Comparison of ENCODE assay signal across 16 cellular contexts in the genomic region with DNA sequence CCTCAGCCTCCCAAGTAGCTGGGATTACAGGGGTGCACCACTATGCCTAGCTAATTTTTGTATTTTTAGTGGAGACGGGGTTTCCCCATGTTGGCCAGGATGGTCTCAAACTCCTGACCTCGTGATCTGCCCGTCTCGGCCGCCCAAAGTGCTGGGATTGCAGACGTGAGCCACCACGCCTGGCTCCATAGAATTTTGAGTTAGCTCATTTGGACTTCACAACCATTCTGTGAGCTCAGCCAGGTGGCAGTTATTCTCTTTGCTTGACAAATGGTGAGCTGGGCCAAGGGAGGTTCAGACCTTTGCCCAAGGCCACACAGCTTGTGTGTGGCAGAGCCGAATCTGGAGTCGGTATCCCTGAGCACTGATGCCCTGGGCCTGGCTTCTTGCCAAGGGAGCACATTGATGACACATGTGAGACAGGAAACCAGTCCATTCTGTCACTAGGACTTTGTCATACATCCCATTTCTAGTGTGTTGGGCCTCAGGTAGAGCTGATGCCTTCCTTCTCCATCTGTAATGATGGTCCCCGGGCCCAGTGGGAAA. TPM values are rescaled to one million over a fixed set of nuclear protein-coding genes. Genes with fewer than 3 reads are reported as not detected.
DNase-seq lines count a peak whose midpoint lies in the region; ATAC-seq and TF ChIP-seq lines count a peak whose summit lies in the region.
"Had no signal": no experiment of that assay in that cellular context is flagged by ENCODE, and none has a peak within 500 bp of the region (broad histone marks: within the 10 kb centered on the region; RNA-seq: fewer than 3 reads in every experiment).

No MANE protein-coding gene starts in this region.

- H3K9me3 Mint-ChIP-seq in neural progenitor cell, result no peaks in the 10 kb centered on the region
- no peaks in the 10 kb centered on the region for H3K9me3 Mint-ChIP-seq in activated naive CD8-positive, alpha-beta T cell treated with anti-CD3 and anti-CD28 coated beads, Interleukin-2, amount 50 U/mL, for 24 hours

- intact Hi-C loops in adrenal gland (cut with DNase I), result no loop called here

- H3K27ac Mint-ChIP-seq in neural progenitor cell, result peak overlapping the region; percentile 60
- no peak overlapping the region for H3K27ac Mint-ChIP-seq in activated naive CD8-positive, alpha-beta T cell treated with anti-CD3 and anti-CD28 coated beads, Interleukin-2, amount 50 U/mL, for 24 hours

- H3K4me3 Mint-ChIP-seq in neural progenitor cell, result no peak overlapping the region
- no peak overlapping the region for H3K4me3 Mint-ChIP-seq in activated naive CD8-positive, alpha-beta T cell treated with anti-CD3 and anti-CD28 coated beads, Interleukin-2, amount 50 U/mL, for 24 hours

- no peaks in the 10 kb centered on the region for H4K20me1 ChIP-seq in neural progenitor cell (ENCODE audit: low read depth)

- no peak for TF ChIP-seq POLR2A in adrenal gland (IDR thresholded peaks at IDR 0.05)

- in situ Hi-C loops in G401 (cut with HindIII; ENCODE audit: low sequenced_read_pairs), result no loop called here

- peaks cover 7% of the 10 kb centered on the region for H3K4me1 Mint-ChIP-seq in neural progenitor cell
- no peaks in the 10 kb centered on the region for H3K4me1 Mint-ChIP-seq in activated naive CD8-positive, alpha-beta T cell treated with anti-CD3 and anti-CD28 coated beads, Interleukin-2, amount 50 U/mL, for 24 hours

- peak; percentile 9 for DNase-seq in NCI-H2029 (lab: John Stamatoyannopoulos, UW)
- DNase-seq in NCI-H2029 treated with DMSO at 0.1 percent for 48 hours (lab: John Stamatoyannopoulos, UW), result no peak
- peak; percentile 50 for DNase-seq in G401 (ENCODE audit: low spot score)
- peak in 6 of 7 donors; percentile 38 to 74 (median 60) for DNase-seq in adrenal gland
- DNase-seq in neural progenitor cell (ENCODE audit: low spot score), result no peak
- DNase-seq in Kasumi-1 (lab: John Stamatoyannopoulos, UW), result no peak
- no peak for DNase-seq in MG63
- no peak for DNase-seq in activated naive CD8-positive, alpha-beta T cell treated with anti-CD3 and anti-CD28 coated beads, Interleukin-2, amount 50 U/mL, for 24 hours
- DNase-seq: 8988T, DMS53, NCI-H1105, NCI-H187 treated with DMSO at 0.1 percent for 48 hours, NCI-H510A treated with DMSO at 0.1 percent for 48 hours, OCI-M1, T-helper 1 cell had no signal

- H3K27ac ChIP-seq in adrenal gland (no peak overlapping the region), neural progenitor cell (no peak overlapping the region)
- H3K27ac ChIP-seq: RWPE1 had no signal

- H3K79me2 ChIP-seq in neural progenitor cell (ENCODE audit: low read depth), result no peaks in the 10 kb centered on the region

- no peaks in the 10 kb centered on the region for H3K4me1 ChIP-seq in adrenal gland (replicated peaks in 1 of 2)
- H3K4me1 ChIP-seq in neural progenitor cell, result peaks cover 15% of the 10 kb centered on the region

- WGBS in adrenal gland, 4 donors, result 77 to 86% (median 82%) methylated on average over 10 of the region's 10 CpGs

- H3K27me3 ChIP-seq in adrenal gland, result no peaks in the 10 kb centered on the region
- H3K27me3 ChIP-seq in neural progenitor cell, result no peaks in the 10 kb centered on the region
- H3K27me3 ChIP-seq in MG63, result no peaks in the 10 kb centered on the region

- H3K9me3 ChIP-seq in adrenal gland (replicated peaks in 1 of 3) (no peaks in the 10 kb centered on the region), neural progenitor cell (ENCODE audit: low read depth) (no peaks in the 10 kb centered on the region), MG63 (no peaks in the 10 kb centered on the region)

- TF ChIP-seq CTCF in adrenal gland (IDR thresholded peaks at IDR 0.05) (no peak), neural progenitor cell (IDR thresholded peaks at IDR 0.05) (no peak)

- ATAC-seq in activated naive CD8-positive, alpha-beta T cell treated with anti-CD3 and anti-CD28 coated beads, Interleukin-2, amount 50 U/mL, for 24 hours, result no peak

- H3K4me3 ChIP-seq in adrenal gland (no peak overlapping the region), neural progenitor cell (no peak overlapping the region), MG63 (no peak overlapping the region)

- H3F3A ChIP-seq in neural progenitor cell (ENCODE audit: low read depth), result peaks cover 8% of the 10 kb centered on the region

- H3K36me3 ChIP-seq in adrenal gland (replicated peaks in 1 of 2), result no peaks in the 10 kb centered on the region
- no peaks in the 10 kb centered on the region for H3K36me3 ChIP-seq in neural progenitor cell
- peaks cover 2% of the 10 kb centered on the region for H3K36me3 ChIP-seq in MG63

- H3K9ac ChIP-seq in neural progenitor cell, result no peak overlapping the region

- H3K36me3 Mint-ChIP-seq in neural progenitor cell, result peaks cover 7% of the 10 kb centered on the region
- H3K36me3 Mint-ChIP-seq in activated naive CD8-positive, alpha-beta T cell treated with anti-CD3 and anti-CD28 coated beads, Interleukin-2, amount 50 U/mL, for 24 hours (ENCODE audit: low read depth), result no peaks in the 10 kb centered on the region

- peaks cover 2% of the 10 kb centered on the region for H3K27me3 Mint-ChIP-seq in neural progenitor cell (ENCODE audit: insufficient read depth, low read depth)
- no peaks in the 10 kb centered on the region for H3K27me3 Mint-ChIP-seq in activated naive CD8-positive, alpha-beta T cell treated with anti-CD3 and anti-CD28 coated beads, Interleukin-2, amount 50 U/mL, for 24 hours

- no peak overlapping the region for H2AFZ ChIP-seq in neural progenitor cell (replicated peaks)

- H3K4me2 ChIP-seq in neural progenitor cell, result no peak overlapping the region

RNA-seq across cellular contexts. Expression of gene PODXL2, which starts 17.6 kb away (rescaled TPM):
- 46.6 and 66.7 TPM in 2 replicates for total RNA-seq in G401 (2014; rRNA removed; shearing (Covaris generic))
- total RNA-seq in adrenal gland, result 10 to 100 TPM; 22.0 to 52.4 (median 25.8) TPM
- polyA plus RNA-seq in adrenal gland, result 10 to 100 TPM; 17.0 to 28.7 (median 22.5) TPM
- 18.4 and 43.8 TPM in 2 replicates for total RNA-seq in neural progenitor cell (ENCODE audit: low replicate concordance)
- total RNA-seq in MG63 (2014; rRNA removed; shearing (Covaris generic); ENCODE audit: low replicate concordance), result 70.4 and 84.7 TPM in 2 replicates

RNA-seq across cellular contexts. Expression of gene ABTB1, which starts 26.2 kb away (rescaled TPM):
- total RNA-seq in G401 (2014; rRNA removed; shearing (Covaris generic)), result 4.0 and 4.8 TPM in 2 replicates
- 10 to 100 TPM; 13.0 to 68.0 (median 32.2) TPM for total RNA-seq in adrenal gland
- polyA plus RNA-seq in adrenal gland, result 10 to 100 TPM in 2 of 3 donors, 1 to 10 TPM in 1; 2.8 to 96.0 (median 62.1) TPM
- total RNA-seq in neural progenitor cell (ENCODE audit: low replicate concordance), result 2.4 and 4.9 TPM in 2 replicates
- total RNA-seq in MG63 (2014; rRNA removed; shearing (Covaris generic); ENCODE audit: low replicate concordance), result 16.0 and 21.0 TPM in 2 replicates

RNA-seq across cellular contexts. Expression of gene MCM2, which starts 48.4 kb away (rescaled TPM):
- total RNA-seq in G401 (2014; rRNA removed; shearing (Covaris generic)), result 257 and 300 TPM in 2 replicates
- total RNA-seq in adrenal gland (10 to 100 TPM in 4 of 8 donors, 1 to 10 TPM in 4; 4.8 to 11.9 (median 9.7) TPM), neural progenitor cell (ENCODE audit: low replicate concordance) (104 and 180 TPM in 2 replicates)
- 1 to 10 TPM; 1.7 to 3.0 (median 2.5) TPM for polyA plus RNA-seq in adrenal gland
- 152 and 177 TPM in 2 replicates for total RNA-seq in MG63 (2014; rRNA removed; shearing (Covaris generic); ENCODE audit: low replicate concordance)

RNA-seq across cellular contexts. Expression of gene TPRA1, which starts 56.0 kb away (rescaled TPM):
- total RNA-seq in G401 (2014; rRNA removed; shearing (Covaris generic)), result 38.3 and 42.3 TPM in 2 replicates
- 10 to 100 TPM; 28.0 to 65.6 (median 47.5) TPM for total RNA-seq in adrenal gland
- polyA plus RNA-seq in adrenal gland, result 10 to 100 TPM; 13.5 to 54.5 (median 47.0) TPM
- 11.8 and 27.4 TPM in 2 replicates for total RNA-seq in neural progenitor cell (ENCODE audit: low replicate concordance)
- total RNA-seq in MG63 (2014; rRNA removed; shearing (Covaris generic); ENCODE audit: low replicate concordance), result 80.4 and 91.4 TPM in 2 replicates

Comparison
In these comparisons a context has a peak if more than half of its experiments do, and no peak if none do; other contexts are left out.
1. DNase-seq: peak in NCI-H2029 (single experiment), G401 (single experiment) and adrenal gland (6 of 7); none in NCI-H2029 treated with DMSO at 0.1 percent for 48 hours (single experiment), neural progenitor cell (single experiment), Kasumi-1 (0 of 2), MG63 (single experiment) and activated naive CD8-positive, alpha-beta T cell treated with anti-CD3 and anti-CD28 coated beads, Interleukin-2, amount 50 U/mL, for 24 hours (single experiment).